Comparison of ENCODE assay signal across 27 cellular contexts in genomic region chr2:111948832-111949231, GRCh38.
"Had no signal": no experiment of that assay in that cellular context is flagged by ENCODE, and none has a peak within 500 bp of the region (broad histone marks: within the 10 kb centered on the region; RNA-seq: fewer than 3 reads in every experiment).

No MANE protein-coding gene starts in this region.

- H3K4me3 Mint-ChIP-seq: immature natural killer cell; naive thymus-derived CD8-positive, alpha-beta T cell; nephron; neural crest cell; stimulated activated naive B cell treated with anti-CD40 and anti-IgM and Interleukin-4, amounts not matched to agents 10 μg/mL and 1 μg/mL and 100 μg/mL, for 72 hours had no signal

- H3K4me1 Mint-ChIP-seq: immature natural killer cell; naive thymus-derived CD8-positive, alpha-beta T cell; stimulated activated naive B cell treated with anti-CD40 and anti-IgM and Interleukin-4, amounts not matched to agents 10 μg/mL and 1 μg/mL and 100 μg/mL, for 72 hours had no signal

- H3K27me3 ChIP-seq: left lung, right atrium auricular region, right lobe of liver, stomach, testis, thyroid gland, transverse colon, upper lobe of left lung, vagina had no signal

- H3K27ac Mint-ChIP-seq: immature natural killer cell; nephron; stimulated activated naive B cell treated with anti-CD40 and anti-IgM and Interleukin-4, amounts not matched to agents 10 μg/mL and 1 μg/mL and 100 μg/mL, for 72 hours had no signal

- ATAC-seq: left colon; left lung; lower lobe of right lung; naive thymus-derived CD8-positive, alpha-beta T cell; stimulated activated naive B cell treated with anti-CD40 and anti-IgM and Interleukin-4, amounts not matched to agents 10 μg/mL and 1 μg/mL and 100 μg/mL, for 72 hours; stimulated activated naive CD8-positive, alpha-beta T cell treated with anti-CD3 and anti-CD28 coated beads, Interleukin-15, Interleukin-2, amounts not matched to agents 100 U/mL and 50 U/mL, for 24 hours had no signal

- H3K4me3 ChIP-seq: left lung, lower lobe of right lung, right atrium auricular region, right lobe of liver, stomach, testis, thyroid gland, transverse colon, upper lobe of left lung, vagina had no signal

- DNase-seq: hypothalamus; immature natural killer cell; kidney; left colon; left lung; lower lobe of right lung; mammary epithelial cell; mesenchymal stem cell; naive thymus-derived CD8-positive, alpha-beta T cell; nucleus accumbens; right lobe of liver; stimulated activated CD4-positive, alpha-beta T cell treated with anti-CD3 and anti-CD28 coated beads, Interleukin-12 subunit alpha, Interleukin-12 subunit beta, amount 100 ng/mL, for 4 hours; stimulated activated CD4-positive, alpha-beta T cell treated with anti-CD3 and anti-CD28 coated beads, Interleukin-15, amount 100 ng/mL, for 24 hours; stimulated activated CD4-positive, alpha-beta T cell treated with anti-CD3 and anti-CD28 coated beads, Interleukin-2, amount 100 ng/mL, for 24 hours; stimulated activated CD4-positive, alpha-beta T cell treated with anti-CD3 and anti-CD28 coated beads, Interleukin-4, amount 100 ng/mL, for 1 hour; stimulated activated naive B cell treated with anti-CD40 and anti-IgM and Interleukin-4, amounts not matched to agents 10 μg/mL and 1 μg/mL and 100 μg/mL, for 72 hours; stimulated activated naive CD8-positive, alpha-beta T cell treated with anti-CD3 and anti-CD28 coated beads, Interleukin-15, Interleukin-2, amounts not matched to agents 100 U/mL and 50 U/mL, for 24 hours; stomach; testis; thyroid gland; transverse colon; upper lobe of left lung had no signal

- H3K27ac ChIP-seq: left lung, lower lobe of right lung, parathyroid adenoma, right atrium auricular region, right lobe of liver, testis, transverse colon, upper lobe of left lung, vagina had no signal

- H3K9me3 Mint-ChIP-seq: immature natural killer cell; naive thymus-derived CD8-positive, alpha-beta T cell; nephron; neural crest cell; stimulated activated naive B cell treated with anti-CD40 and anti-IgM and Interleukin-4, amounts not matched to agents 10 μg/mL and 1 μg/mL and 100 μg/mL, for 72 hours had no signal

- H3K36me3 ChIP-seq: lower lobe of right lung, transverse colon, vagina had no signal

- H3K9me3 ChIP-seq: left lung, lower lobe of right lung, right atrium auricular region, right lobe of liver, stomach, testis, thyroid gland, transverse colon, upper lobe of left lung, vagina had no signal

- H3K36me3 Mint-ChIP-seq: naive thymus-derived CD8-positive, alpha-beta T cell; stimulated activated naive B cell treated with anti-CD40 and anti-IgM and Interleukin-4, amounts not matched to agents 10 μg/mL and 1 μg/mL and 100 μg/mL, for 72 hours had no signal
